Comparison of ENCODE assay signal across 12 cellular contexts in genomic region chr15:59199775-59200465, GRCh38. TPM values are rescaled to one million over a fixed set of nuclear protein-coding genes. Genes with fewer than 3 reads are reported as not detected.
DNase-seq lines count a peak whose midpoint lies in the region; ATAC-seq and TF ChIP-seq lines count a peak whose summit lies in the region.
"Had no signal": no experiment of that assay in that cellular context is flagged by ENCODE, and none has a peak within 500 bp of the region (broad histone marks: within the 10 kb centered on the region; RNA-seq: fewer than 3 reads in every experiment).

No MANE protein-coding gene starts in this region.

- H3K27ac Mint-ChIP-seq in glutamatergic neuron (ENCODE audit: unreplicated experiment), result no peak overlapping the region
- H3K27ac Mint-ChIP-seq in activated naive CD4-positive, alpha-beta T cell treated with anti-CD3 and anti-CD28 coated beads, Interleukin-2, amount 10 ng/mL, durations not matched to agents 7 days and 5 days, result no peak overlapping the region
- H3K27ac Mint-ChIP-seq: activated naive CD4-positive, alpha-beta T cell treated with anti-CD3 and anti-CD28 coated beads, Interleukin-2, amount 50 U/mL, for 24 hours had no signal

- DNase-seq in BJ (ENCODE audit: low read depth), result peak; percentile 51
- peak; percentile 93 for DNase-seq in M059J (ENCODE audit: low read depth)
- peak; percentile 69 to 74 for DNase-seq in cardiac fibroblast (ENCODE audit: low read depth in 2 of 2)
- DNase-seq in mucosa of descending colon, result no peak
- DNase-seq in glutamatergic neuron, result no peak
- DNase-seq in activated naive CD4-positive, alpha-beta T cell treated with anti-CD3 and anti-CD28 coated beads, Interleukin-2, amount 10 ng/mL, durations not matched to agents 7 days and 5 days, result no peak
- DNase-seq: C1 segment of cervical spinal cord, NCI-H1092 treated with DMSO at 0.1 percent for 48 hours had no signal

- no peaks in the 10 kb centered on the region for H3K9me3 ChIP-seq in mucosa of descending colon

- CTCF ChIA-PET in BJ (lab: Yijun Ruan, JAX), result no interaction called here
- CTCF ChIA-PET in activated naive CD4-positive, alpha-beta T cell treated with anti-CD3 and anti-CD28 coated beads, Interleukin-2, amount 10 ng/mL, durations not matched to agents 7 days and 5 days (lab: Charles Lee), result no interaction called here

- no peaks in the 10 kb centered on the region for H3K27me3 Mint-ChIP-seq in glutamatergic neuron (ENCODE audit: unreplicated experiment)
- H3K27me3 Mint-ChIP-seq in activated naive CD4-positive, alpha-beta T cell treated with anti-CD3 and anti-CD28 coated beads, Interleukin-2, amount 10 ng/mL, durations not matched to agents 7 days and 5 days, result no peaks in the 10 kb centered on the region
- H3K27me3 Mint-ChIP-seq: activated naive CD4-positive, alpha-beta T cell treated with anti-CD3 and anti-CD28 coated beads, Interleukin-2, amount 50 U/mL, for 24 hours had no signal

- no peaks in the 10 kb centered on the region for H3K9me3 Mint-ChIP-seq in glutamatergic neuron (ENCODE audit: unreplicated experiment)
- H3K9me3 Mint-ChIP-seq in activated naive CD4-positive, alpha-beta T cell treated with anti-CD3 and anti-CD28 coated beads, Interleukin-2, amount 10 ng/mL, durations not matched to agents 7 days and 5 days, result no peaks in the 10 kb centered on the region
- H3K9me3 Mint-ChIP-seq: activated naive CD4-positive, alpha-beta T cell treated with anti-CD3 and anti-CD28 coated beads, Interleukin-2, amount 50 U/mL, for 24 hours had no signal

- ATAC-seq in mucosa of descending colon (peak; percentile 56), HG02870 (IDR thresholded peaks at IDR 0.05; ENCODE audit: unreplicated experiment) (no peak), HG03521 (IDR thresholded peaks at IDR 0.05; ENCODE audit: unreplicated experiment) (no peak)
- ATAC-seq: activated CD4-positive, CD25-positive, alpha-beta regulatory T cell treated with anti-CD3 and anti-CD28 coated beads, Interleukin-2, amount 50 U/mL, for 24 hours had no signal

- H3K4me3 ChIP-seq in BJ (ENCODE audit: low read depth, low read length), result no peak overlapping the region
- no peak overlapping the region for H3K4me3 ChIP-seq in cardiac fibroblast (replicated peaks in 1 of 2; ENCODE audit: low read depth in 2 of 2, low read length in 2 of 2)
- no peak overlapping the region for H3K4me3 ChIP-seq in mucosa of descending colon

- H3K36me3 Mint-ChIP-seq in glutamatergic neuron (ENCODE audit: unreplicated experiment), result no peaks in the 10 kb centered on the region
- peaks cover 2% of the 10 kb centered on the region for H3K36me3 Mint-ChIP-seq in activated naive CD4-positive, alpha-beta T cell treated with anti-CD3 and anti-CD28 coated beads, Interleukin-2, amount 10 ng/mL, durations not matched to agents 7 days and 5 days
- H3K36me3 Mint-ChIP-seq: activated naive CD4-positive, alpha-beta T cell treated with anti-CD3 and anti-CD28 coated beads, Interleukin-2, amount 50 U/mL, for 24 hours had no signal

- H3K27me3 ChIP-seq in BJ (ENCODE audit: control insufficient read depth, insufficient read depth, low read length), result no peaks in the 10 kb centered on the region

- no peak for TF ChIP-seq CTCF in BJ (IDR thresholded peaks at IDR 0.05; ENCODE audit: insufficient read depth, low read depth, low read length)
- no peak for TF ChIP-seq CTCF in cardiac fibroblast (IDR thresholded peaks at IDR 0.05; ENCODE audit: low read depth, low read length)
- TF ChIP-seq CTCF in mucosa of descending colon (IDR thresholded peaks at IDR 0.05), result no peak
- TF ChIP-seq CTCF in glutamatergic neuron (IDR thresholded peaks at IDR 0.05; ENCODE audit: partially characterized antibody, unreplicated experiment), result no peak

- POLR2A ChIA-PET in BJ (lab: Charles Lee), result no interaction called here

- H3K4me3 Mint-ChIP-seq in glutamatergic neuron (ENCODE audit: unreplicated experiment), result no peak overlapping the region
- no peak overlapping the region for H3K4me3 Mint-ChIP-seq in activated naive CD4-positive, alpha-beta T cell treated with anti-CD3 and anti-CD28 coated beads, Interleukin-2, amount 10 ng/mL, durations not matched to agents 7 days and 5 days
- H3K4me3 Mint-ChIP-seq: activated naive CD4-positive, alpha-beta T cell treated with anti-CD3 and anti-CD28 coated beads, Interleukin-2, amount 50 U/mL, for 24 hours had no signal

- no peaks in the 10 kb centered on the region for H3K4me1 Mint-ChIP-seq in glutamatergic neuron (ENCODE audit: low read depth, unreplicated experiment)
- H3K4me1 Mint-ChIP-seq in activated naive CD4-positive, alpha-beta T cell treated with anti-CD3 and anti-CD28 coated beads, Interleukin-2, amount 10 ng/mL, durations not matched to agents 7 days and 5 days, result no peaks in the 10 kb centered on the region

- H3K36me3 ChIP-seq in BJ (ENCODE audit: control insufficient read depth, insufficient read depth, low read length) (peaks cover 5% of the 10 kb centered on the region), mucosa of descending colon (ENCODE audit: low read depth) (no peaks in the 10 kb centered on the region)

- intact Hi-C loops in mucosa of descending colon (cut with DNase I, micrococcal nuclease), result no loop called here

- H3K4me1 ChIP-seq in mucosa of descending colon (ENCODE audit: low read depth), result no peaks in the 10 kb centered on the region

RNA-seq across cellular contexts. Expression of gene LDHAL6B, which starts 6.7 kb away (rescaled TPM):
- polyA plus RNA-seq in BJ (2011; rRNA removed), result not detected in 2 replicates
- not detected in 2 replicates for polyA minus RNA-seq in BJ (2011; rRNA and poly(A)+ RNA removed)
- total RNA-seq in M059J (2014; rRNA removed; shearing (Covaris generic)), result not detected in 2 replicates
- total RNA-seq in mucosa of descending colon (not detected), glutamatergic neuron (ENCODE audit: unreplicated experiment) (not detected)

Comparison
In these comparisons a context has a peak if more than half of its experiments do, and no peak if none do; other contexts are left out.
1. DNase-seq: peak in BJ (single experiment), M059J (single experiment) and cardiac fibroblast (2 of 2); none in mucosa of descending colon (0 of 3), glutamatergic neuron (single experiment) and activated naive CD4-positive, alpha-beta T cell treated with anti-CD3 and anti-CD28 coated beads, Interleukin-2, amount 10 ng/mL, durations not matched to agents 7 days and 5 days (single experiment).